Comparison of ENCODE assay signal across 26 cellular contexts in genomic region chr22:49243965-49244364, GRCh38.
"Had no signal": no experiment of that assay in that cellular context is flagged by ENCODE, and none has a peak within 500 bp of the region (broad histone marks: within the 10 kb centered on the region; RNA-seq: fewer than 3 reads in every experiment).

No MANE protein-coding gene starts in this region.

- H3K27ac ChIP-seq: brain microvascular endothelial cell, heart left ventricle, left lung, pancreas, right lobe of liver, thyroid gland had no signal

- H3K4me1 Mint-ChIP-seq: activated CD4-positive, alpha-beta T cell treated with anti-CD3 and anti-CD28 coated beads for 36 hours; naive B cell; nephron progenitor cell; stimulated activated memory B cell treated with anti-CD40 and anti-IgM and Interleukin-4, amounts not matched to agents 10 μg/mL and 1 μg/mL and 100 μg/mL, for 72 hours; stimulated activated naive CD8-positive, alpha-beta T cell treated with anti-CD3 and anti-CD28 coated beads, Interleukin-15, amount 100 ng/mL, for 72 hours had no signal

- H3K4me3 ChIP-seq: heart left ventricle, left lung, pancreas, right lobe of liver, thyroid gland had no signal

- H3K27me3 ChIP-seq: brain microvascular endothelial cell, right lobe of liver, thyroid gland had no signal

- H3K4me1 ChIP-seq: heart left ventricle, left lung, pancreas, right lobe of liver, thyroid gland had no signal

- H3K9me3 ChIP-seq: heart left ventricle, left lung, pancreas, right lobe of liver, thyroid gland had no signal

- H3K9me3 Mint-ChIP-seq: activated T-helper 1 cell treated with anti-CD3 and anti-CD28 coated beads, Interleukin-12 subunit alpha, Interleukin-12 subunit beta, Interleukin-2, Interleukin-4 antibody, amounts not matched to agents 30 ng/mL and 10 ng/mL and 1 ng/mL, durations not matched to agents 14 hours and 24 hours and 36 hours; stimulated activated naive CD8-positive, alpha-beta T cell treated with anti-CD3 and anti-CD28 coated beads, Interleukin-15, amount 100 ng/mL, for 72 hours had no signal

- DNase-seq: activated CD4-positive, alpha-beta T cell treated with anti-CD3 and anti-CD28 coated beads for 36 hours; activated CD4-positive, alpha-beta T cell treated with anti-CD3 and anti-CD28 coated beads, Interleukin-2, amount 50 U/mL, for 48 hours; activated CD4-positive, CD25-positive, alpha-beta regulatory T cell; activated CD8-positive, alpha-beta memory T cell treated with anti-CD3 and anti-CD28 coated beads for 24 hours; activated effector memory CD4-positive, alpha-beta T cell treated with anti-CD3 and anti-CD28 coated beads, Interleukin-2, amount 50 U/mL, for 16 hours; activated naive CD4-positive, alpha-beta T cell treated with anti-CD3 and anti-CD28 coated beads, Interleukin-2, amount 50 U/mL, for 16 hours; amniotic stem cell; brain microvascular endothelial cell; caudate nucleus; cortex of kidney; foreskin fibroblast; heart left ventricle; kidney glomerular epithelial cell; left lung; naive B cell; nephron progenitor cell; pancreas; stimulated activated CD4-positive, alpha-beta T cell treated with anti-CD3 and anti-CD28 coated beads, Interleukin-12 subunit alpha, Interleukin-12 subunit beta, amount 100 ng/mL, for 4 hours; stimulated activated CD4-positive, alpha-beta T cell treated with anti-CD3 and anti-CD28 coated beads, Interleukin-4, amount 100 ng/mL, for 4 hours; stimulated activated CD8-positive, alpha-beta memory T cell treated with anti-CD3 and anti-CD28 coated beads, Interleukin-4, amount 100 ng/mL, for 48 hours; stimulated activated naive CD8-positive, alpha-beta T cell treated with anti-CD3 and anti-CD28 coated beads, Interleukin-15, amount 100 ng/mL, for 72 hours; substantia nigra; thyroid gland had no signal

- H3K4me3 Mint-ChIP-seq: activated CD4-positive, alpha-beta T cell treated with anti-CD3 and anti-CD28 coated beads for 36 hours; activated T-helper 1 cell treated with anti-CD3 and anti-CD28 coated beads, Interleukin-12 subunit alpha, Interleukin-12 subunit beta, Interleukin-2, Interleukin-4 antibody, amounts not matched to agents 30 ng/mL and 10 ng/mL and 1 ng/mL, durations not matched to agents 14 hours and 24 hours and 36 hours; naive B cell; nephron progenitor cell; stimulated activated memory B cell treated with anti-CD40 and anti-IgM and Interleukin-4, amounts not matched to agents 10 μg/mL and 1 μg/mL and 100 μg/mL, for 72 hours; stimulated activated naive CD8-positive, alpha-beta T cell treated with anti-CD3 and anti-CD28 coated beads, Interleukin-15, amount 100 ng/mL, for 72 hours had no signal

- H3K27me3 Mint-ChIP-seq: stimulated activated memory B cell treated with anti-CD40 and anti-IgM and Interleukin-4, amounts not matched to agents 10 μg/mL and 1 μg/mL and 100 μg/mL, for 72 hours; stimulated activated naive CD8-positive, alpha-beta T cell treated with anti-CD3 and anti-CD28 coated beads, Interleukin-15, amount 100 ng/mL, for 72 hours had no signal

- H3K36me3 ChIP-seq: brain microvascular endothelial cell, heart left ventricle, left lung, pancreas, right lobe of liver, thyroid gland had no signal

- H3K36me3 Mint-ChIP-seq: naive B cell; stimulated activated memory B cell treated with anti-CD40 and anti-IgM and Interleukin-4, amounts not matched to agents 10 μg/mL and 1 μg/mL and 100 μg/mL, for 72 hours had no signal

- H3K27ac Mint-ChIP-seq: activated CD4-positive, alpha-beta T cell treated with anti-CD3 and anti-CD28 coated beads for 36 hours; activated T-helper 1 cell treated with anti-CD3 and anti-CD28 coated beads, Interleukin-12 subunit alpha, Interleukin-12 subunit beta, Interleukin-2, Interleukin-4 antibody, amounts not matched to agents 30 ng/mL and 10 ng/mL and 1 ng/mL, durations not matched to agents 14 hours and 24 hours and 36 hours; nephron progenitor cell; stimulated activated memory B cell treated with anti-CD40 and anti-IgM and Interleukin-4, amounts not matched to agents 10 μg/mL and 1 μg/mL and 100 μg/mL, for 72 hours; stimulated activated naive CD8-positive, alpha-beta T cell treated with anti-CD3 and anti-CD28 coated beads, Interleukin-15, amount 100 ng/mL, for 72 hours had no signal
